ENCODE assay signal across 26 cellular contexts in genomic region chr7:74063223-74063641, GRCh38. TPM values are rescaled to one million over a fixed set of nuclear protein-coding genes. Genes with fewer than 3 reads are reported as not detected.
DNase-seq lines count a peak whose midpoint lies in the region; ATAC-seq and TF ChIP-seq lines count a peak whose summit lies in the region.
"Had no signal": no experiment of that assay in that cellular context is flagged by ENCODE, and none has a peak within 500 bp of the region (broad histone marks: within the 10 kb centered on the region; RNA-seq: fewer than 3 reads in every experiment).

No MANE protein-coding gene starts in this region.

- peaks cover under 1% of the 10 kb centered on the region for H3K27me3 Mint-ChIP-seq in activated T-helper 17 cell treated with anti-CD3 and anti-CD28 coated beads, Interleukin-2, amount 50 U/mL, for 72 hours
- peaks cover 4% of the 10 kb centered on the region for H3K27me3 Mint-ChIP-seq in glutamatergic neuron (ENCODE audit: unreplicated experiment)
- H3K27me3 Mint-ChIP-seq: activated naive CD8-positive, alpha-beta T cell had no signal

- H3K27me3 ChIP-seq in H7 (ENCODE audit: control insufficient read depth, insufficient read depth, low read length), result no peaks in the 10 kb centered on the region
- H3K27me3 ChIP-seq: dorsolateral prefrontal cortex, Peyer's patch, SJCRH30 had no signal

- no peak overlapping the region for H3K4me3 ChIP-seq in H7 (ENCODE audit: insufficient read depth, low read depth, low read length)
- H3K4me3 ChIP-seq: dorsolateral prefrontal cortex, Peyer's patch, psoas muscle, SJCRH30 had no signal

- TF ChIP-seq CTCF in glutamatergic neuron (IDR thresholded peaks at IDR 0.05; ENCODE audit: partially characterized antibody, unreplicated experiment), result no peak

- intact Hi-C loops in posterior vena cava (cut with DNase I), result loop anchor here in 1 of 2 donors (10.0 kb wide), 1 partner anchor 332 kb away; no protein-coding TSS in a partner anchor

- ATAC-seq in activated T-helper 17 cell treated with anti-CD3 and anti-CD28 coated beads, Interleukin-2, amount 50 U/mL, for 72 hours (replicated peaks), result no peak
- ATAC-seq in GM21526 (IDR thresholded peaks at IDR 0.05; ENCODE audit: low FRiP score, unreplicated experiment) (no peak), GM21786 (IDR thresholded peaks at IDR 0.05; ENCODE audit: unreplicated experiment) (no peak), GM19467 (IDR thresholded peaks at IDR 0.05; ENCODE audit: unreplicated experiment) (no peak)
- ATAC-seq: activated CD4-positive, CD25-positive, alpha-beta regulatory T cell treated with anti-CD3 and anti-CD28 coated beads, Interleukin-2, amount 50 U/mL, for 24 hours; psoas muscle had no signal

- H3K36me3 Mint-ChIP-seq in activated T-helper 17 cell treated with anti-CD3 and anti-CD28 coated beads, Interleukin-2, amount 50 U/mL, for 72 hours (ENCODE audit: low read depth), result no peaks in the 10 kb centered on the region
- no peaks in the 10 kb centered on the region for H3K36me3 Mint-ChIP-seq in glutamatergic neuron (ENCODE audit: unreplicated experiment)
- H3K36me3 Mint-ChIP-seq: activated naive CD8-positive, alpha-beta T cell had no signal

- H3K4me1 Mint-ChIP-seq in activated T-helper 17 cell treated with anti-CD3 and anti-CD28 coated beads, Interleukin-2, amount 50 U/mL, for 72 hours, result no peaks in the 10 kb centered on the region
- H3K4me1 Mint-ChIP-seq in glutamatergic neuron (ENCODE audit: low read depth, unreplicated experiment), result no peaks in the 10 kb centered on the region

- H3K4me3 Mint-ChIP-seq in activated T-helper 17 cell treated with anti-CD3 and anti-CD28 coated beads, Interleukin-2, amount 50 U/mL, for 72 hours, result no peak overlapping the region
- no peak overlapping the region for H3K4me3 Mint-ChIP-seq in glutamatergic neuron (ENCODE audit: unreplicated experiment)
- H3K4me3 Mint-ChIP-seq: activated naive CD8-positive, alpha-beta T cell had no signal

- no peaks in the 10 kb centered on the region for H3K36me3 ChIP-seq in H7 (replicated peaks; ENCODE audit: control insufficient read depth, insufficient read depth, low read length)
- H3K36me3 ChIP-seq: Peyer's patch had no signal

- DNase-seq in H7 (peak; percentile 53), glutamatergic neuron (peak; percentile 18), posterior vena cava (ENCODE audit: low spot score) (peak; percentile 81), NCI-H526 (lab: John Stamatoyannopoulos, UW) (no peak)
- DNase-seq: activated CD4-positive, alpha-beta T cell treated with anti-CD3 and anti-CD28 coated beads, Interleukin-2, amount 50 U/mL, for 48 hours; anterior cingulate cortex; central memory CD4-positive, alpha-beta T cell; DND-41; dorsolateral prefrontal cortex; kidney glomerular epithelial cell; NCI-H1092; NCI-H1930; NCI-H524; nucleus accumbens; SJCRH30; stimulated activated naive CD4-positive, alpha-beta T cell treated with Interleukin-2 at 50 U/mL for 16 hours; T-helper 1 cell had no signal

- peak overlapping the region; percentile 72 for H3K27ac Mint-ChIP-seq in activated T-helper 17 cell treated with anti-CD3 and anti-CD28 coated beads, Interleukin-2, amount 50 U/mL, for 72 hours
- no peak overlapping the region for H3K27ac Mint-ChIP-seq in glutamatergic neuron (ENCODE audit: unreplicated experiment)
- H3K27ac Mint-ChIP-seq: activated naive CD8-positive, alpha-beta T cell; activated T-helper 2 cell treated with anti-CD3 and anti-CD28 coated beads, Interferon-gamma antibody, Interleukin-2, Interleukin-4, amounts not matched to agents 10 μg/mL and 5 μg/mL and 100 μg/mL, durations not matched to agents 14 hours and 24 hours and 36 hours had no signal

- H3K9me3 Mint-ChIP-seq in activated T-helper 17 cell treated with anti-CD3 and anti-CD28 coated beads, Interleukin-2, amount 50 U/mL, for 72 hours, result no peaks in the 10 kb centered on the region
- peaks cover 3% of the 10 kb centered on the region for H3K9me3 Mint-ChIP-seq in glutamatergic neuron (ENCODE audit: unreplicated experiment)
- H3K9me3 Mint-ChIP-seq: activated T-helper 2 cell treated with anti-CD3 and anti-CD28 coated beads, Interferon-gamma antibody, Interleukin-2, Interleukin-4, amounts not matched to agents 10 μg/mL and 5 μg/mL and 100 μg/mL, durations not matched to agents 14 hours and 24 hours and 36 hours had no signal

RNA-seq across cellular contexts. Expression of gene LIMK1, which starts 20.4 kb away (rescaled TPM):
- total RNA-seq in H7 (2014; rRNA removed; shearing (Covaris generic)), result 99.4 and 108 TPM in 2 replicates
- 10 to 100 TPM; 12.7 to 20.2 TPM for total RNA-seq in activated T-helper 17 cell treated with anti-CD3 and anti-CD28 coated beads, Interleukin-2, amount 50 U/mL, for 72 hours
- total RNA-seq in glutamatergic neuron (ENCODE audit: unreplicated experiment), result 178 TPM
- 10 to 100 TPM; 19.4 to 22.3 TPM for total RNA-seq in posterior vena cava

RNA-seq across cellular contexts. Expression of gene ELN, which starts 35.3 kb away (rescaled TPM):
- total RNA-seq in H7 (2014; rRNA removed; shearing (Covaris generic)), result 2.7 and 5.3 TPM in 2 replicates
- total RNA-seq in activated T-helper 17 cell treated with anti-CD3 and anti-CD28 coated beads, Interleukin-2, amount 50 U/mL, for 72 hours, result not detected
- total RNA-seq in glutamatergic neuron (ENCODE audit: unreplicated experiment) (3.7 TPM), posterior vena cava (100 to 1,000 TPM; 354 to 999 TPM)
- total RNA-seq: activated T-helper 2 cell treated with anti-CD3 and anti-CD28 coated beads, Interferon-gamma antibody, Interleukin-2, Interleukin-4, amounts not matched to agents 10 μg/mL and 5 μg/mL and 100 μg/mL, durations not matched to agents 14 hours and 24 hours and 36 hours had no signal

Comparison
In these comparisons a context has a peak if more than half of its experiments do, and no peak if none do; other contexts are left out.
1. DNase-seq: peak in H7 (single experiment), glutamatergic neuron (single experiment) and posterior vena cava (single experiment); none in NCI-H526 (0 of 2).
2. RNA of gene ELN, which starts 35.3 kb away (total RNA-seq): 354 to 999 TPM in posterior vena cava; 3.7 TPM in glutamatergic neuron (single experiment), 2.7 to 5.3 TPM in H7 and not detected in activated T-helper 17 cell treated with anti-CD3 and anti-CD28 coated beads, Interleukin-2, amount 50 U/mL, for 72 hours; every median in the first group is over 10 times any median in the second.